In the genomic region with DNA sequence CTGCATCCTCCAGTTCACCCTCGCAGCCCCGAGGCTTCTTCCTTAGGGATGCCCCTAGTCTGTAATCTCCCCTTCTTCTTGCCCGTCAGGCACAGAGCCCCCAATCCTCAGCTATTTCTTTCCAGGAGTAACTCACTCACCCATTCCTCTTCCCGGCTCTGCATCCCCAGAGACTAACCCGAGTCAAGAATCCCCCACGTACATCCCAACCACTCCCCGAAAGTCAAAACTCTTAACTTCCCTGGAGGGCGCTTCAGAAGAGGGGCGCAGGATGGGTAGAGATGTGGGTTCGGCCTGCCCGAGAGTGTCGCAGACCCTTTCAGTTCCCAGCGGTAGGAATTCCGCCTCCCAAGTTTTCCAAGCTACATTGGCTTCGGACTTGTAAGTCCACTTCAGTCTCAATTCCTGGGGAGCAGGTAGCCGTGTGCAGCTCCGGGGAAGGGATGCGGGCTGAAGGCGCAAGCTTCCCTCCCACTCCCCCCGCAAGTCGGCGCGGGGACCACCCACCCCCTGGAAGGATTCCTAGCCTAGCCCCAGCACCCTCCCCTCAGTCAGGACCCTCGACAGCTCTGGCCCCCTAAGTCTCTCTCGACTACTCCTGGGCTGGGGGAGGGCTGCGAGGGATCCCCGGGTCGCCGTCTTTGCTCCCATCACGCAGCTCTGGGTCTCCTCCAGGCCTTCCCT, we compare ENCODE assay signal across 9 cellular contexts. TPM values are rescaled to one million over a fixed set of nuclear protein-coding genes. Genes with fewer than 3 reads are reported as not detected.
DNase-seq lines count a peak whose midpoint lies in the region; ATAC-seq and TF ChIP-seq lines count a peak whose summit lies in the region.
"Had no signal": no experiment of that assay in that cellular context is flagged by ENCODE, and none has a peak within 500 bp of the region (broad histone marks: within the 10 kb centered on the region; RNA-seq: fewer than 3 reads in every experiment).

No MANE protein-coding gene starts in this region.

- 0 out of 2 replicates have a peak, but pooled peaks cover 2% of the 10 kb centered on the region for H4K20me1 ChIP-seq in PC-9 (ENCODE audit: insufficient read depth)

- peak overlapping the region; percentile 75 for H3K14ac ChIP-seq in neuronal stem cell (ENCODE audit: low read length)

- H3K18ac ChIP-seq in neuronal stem cell (ENCODE audit: low read length): peak overlapping the region; percentile 95

- H3K79me2 ChIP-seq in PC-9 (ENCODE audit: low read depth): no peaks in the 10 kb centered on the region

- intact Hi-C loops in PC-9 (cut with micrococcal nuclease; ENCODE audit: unreplicated experiment): loop anchor here (1.0 to 10.0 kb wide), 5 partner anchors 192 to 1635 kb away; partner anchors contain the start of gene LIN7C

- WGBS in neuronal stem cell (ENCODE audit: extremely low coverage in 2 of 2, insufficient read length in 2 of 2, insufficient replicate concordance in 1 of 2), 2 donors: no CpG with 5 or more reads among the region's 30 CpGs

- H2AFZ ChIP-seq in PC-9 (peak overlapping the region; percentile 91), neuronal stem cell (ENCODE audit: low read length) (peak overlapping the region; percentile 85)

- H4K8ac ChIP-seq in neuronal stem cell (ENCODE audit: low read depth, low read length): no peak overlapping the region

- H2BK120ac ChIP-seq in neuronal stem cell (ENCODE audit: low read depth, low read length): peak overlapping the region; percentile 53

- H3K27me3 ChIP-seq in PC-9 (ENCODE audit: insufficient read depth, low read depth) (peaks cover 33% of the 10 kb centered on the region), neuronal stem cell (ENCODE audit: control insufficient read depth in 3 of 3, insufficient read depth in 3 of 3, low read depth in 1 of 3, low read length in 3 of 3) (peaks cover 0 to 58% (median 32%) of the 10 kb centered on the region in 3 experiments)

- peak; percentile 63 for DNase-seq in G401 (ENCODE audit: low spot score)
- DNase-seq in PC-9: peak in 1 of 2 experiments; percentile 10
- no peak for DNase-seq in neuronal stem cell (ENCODE audit: low spot score)
- no peak for DNase-seq in hypothalamus (lab: John Stamatoyannopoulos, UW)
- DNase-seq in activated gamma-delta T cell treated with Interleukin-2 at 50 U/mL for 16 hours: no peak

- peak overlapping the region; percentile 36 for H2BK5ac ChIP-seq in neuronal stem cell (ENCODE audit: low read length)

- no peak overlapping the region for H3K23ac ChIP-seq in neuronal stem cell (ENCODE audit: low read depth, low read length, poor library complexity)

- in situ Hi-C loops in G401 (cut with HindIII; ENCODE audit: low sequenced_read_pairs): no loop called here

- H3K9ac ChIP-seq in neuronal stem cell (ENCODE audit: low read depth, low read length, poor library complexity): peak overlapping the region; percentile 55

- H3K4ac ChIP-seq in neuronal stem cell (ENCODE audit: low read length): no peak overlapping the region

- peak overlapping the region; percentile 94 for H2BK15ac ChIP-seq in neuronal stem cell (ENCODE audit: low read length)

- H3K27ac ChIP-seq in PC-9: no peak overlapping the region
- no peak overlapping the region for H3K27ac ChIP-seq in neuronal stem cell (replicated peaks; ENCODE audit: low read length)
- H3K27ac ChIP-seq: SK-N-MC had no signal

- no TSS peak for BruUV-seq in PC-9 (replicated peaks; lab: Mats Ljungman, UMichigan)

- CTCF ChIA-PET in PC-9 (lab: Charles Lee): interaction anchor here (0.6 to 1.4 kb wide), 6 partner anchors 409 to 1630 kb away, joined by 5 to 11 read pairs (median 8); partner anchors contain the start of genes KIF18A and METTL15

- ATAC-seq in esophagus mucosa (peak; percentile 32), GM19395 (IDR thresholded peaks at IDR 0.05; ENCODE audit: unreplicated experiment) (no peak), HG03196 (IDR thresholded peaks at IDR 0.05; ENCODE audit: unreplicated experiment) (no peak)

- H3K9me3 ChIP-seq in PC-9 (ENCODE audit: insufficient read depth, low read depth) (no peaks in the 10 kb centered on the region), neuronal stem cell (replicated peaks in 1 of 2; ENCODE audit: control insufficient read depth in 2 of 2, insufficient read depth in 1 of 2, low read depth in 1 of 2, low read length in 2 of 2) (peaks cover 0 to 1% of the 10 kb centered on the region in 2 donors)

- H3K36me3 ChIP-seq in PC-9 (ENCODE audit: low read depth) (no peaks in the 10 kb centered on the region), neuronal stem cell (replicated peaks in 1 of 2; ENCODE audit: control insufficient read depth in 2 of 2, insufficient read depth in 2 of 2, low read length in 2 of 2) (no peaks in the 10 kb centered on the region)

- H4K91ac ChIP-seq in neuronal stem cell (ENCODE audit: low read depth, low read length, poor library complexity): no peak overlapping the region

- peak overlapping the region; percentile 91 for H3K4me2 ChIP-seq in PC-9
- H3K4me2 ChIP-seq in neuronal stem cell (ENCODE audit: insufficient read depth, low read length, poor library complexity, severe bottlenecking): peak overlapping the region; percentile 99

- H3F3A ChIP-seq in PC-9 (ENCODE audit: insufficient read depth, low read depth): no peaks in the 10 kb centered on the region

- H3K9me2 ChIP-seq in PC-9 (ENCODE audit: insufficient read depth): 0 out of 2 replicates have a peak, but pooled peaks cover 3% of the 10 kb centered on the region

- peaks cover 5% of the 10 kb centered on the region for H3K79me1 ChIP-seq in neuronal stem cell (ENCODE audit: low read depth, low read length)

- peak overlapping the region; percentile 50 for H2AK5ac ChIP-seq in neuronal stem cell (ENCODE audit: low read depth, low read length)

- H3K4me3 ChIP-seq in PC-9: peak overlapping the region; percentile 64; the same call in 1 of the 2 replicates
- peak overlapping the region; percentile 46 to 93 for H3K4me3 ChIP-seq in neuronal stem cell (ENCODE audit: low read length in 2 of 2)

- H3K4me1 ChIP-seq in PC-9 (replicated peaks; ENCODE audit: insufficient read depth) (peaks cover 23% of the 10 kb centered on the region), neuronal stem cell (ENCODE audit: control insufficient read depth in 2 of 2, insufficient read depth in 1 of 2, low read depth in 1 of 2, low read length in 2 of 2) (peaks cover 0 to 10% of the 10 kb centered on the region in 2 donors)

- peak; percentile 45; the same call in 1 of the 2 replicates for TF ChIP-seq CTCF in PC-9 (conservative IDR thresholded peaks at IDR 0.05)

- peak overlapping the region; percentile 18 for H2BK12ac ChIP-seq in neuronal stem cell (ENCODE audit: low read length)

- POLR2A ChIA-PET in PC-9 (lab: Charles Lee; ENCODE audit: unreplicated experiment): interaction anchor here (0.6 to 0.8 kb wide), 6 partner anchors 19 to 1134 kb away, joined by 3 to 10 read pairs (median 6); no protein-coding TSS in a partner anchor

RNA-seq across cellular contexts. Expression of gene BDNF, which starts 0.9 kb away (rescaled TPM):
- 20.2 and 29.8 TPM in 2 replicates for total RNA-seq in G401 (2014; rRNA removed; shearing (Covaris generic))
- total RNA-seq in PC-9 (2021) (5.4 TPM in 2 replicates), esophagus mucosa (0.92 TPM)
- polyA plus RNA-seq in neuronal stem cell (2013, experiment 1 of 2): 1.4 TPM
- polyA plus RNA-seq in neuronal stem cell (2013, experiment 2 of 2): 1.3 TPM
